In genomic region chr1:20058531-20058930, GRCh38 we compare ENCODE assay signal across 8 cellular contexts. TPM values are rescaled to one million over a fixed set of nuclear protein-coding genes. Genes with fewer than 3 reads are reported as not detected.
DNase-seq lines count a peak whose midpoint lies in the region; ATAC-seq and TF ChIP-seq lines count a peak whose summit lies in the region.

No MANE protein-coding gene starts in this region.

- peak; percentile 97 for ATAC-seq in natural killer cell treated with Interleukin-12 subunit alpha and Interleukin-12 subunit beta and Interleukin-15 and Interleukin-18, amount 100 ng/mL, for 72 hours
- no peak for ATAC-seq in GM18505 (IDR thresholded peaks at IDR 0.05; ENCODE audit: unreplicated experiment)

- H3K27me3 ChIP-seq in BJ (ENCODE audit: control insufficient read depth, insufficient read depth, low read length): peaks cover 2% of the 10 kb centered on the region; the same call in 1 of the 2 replicates

- H3K27me3 Mint-ChIP-seq in natural killer cell treated with Interleukin-12 subunit alpha and Interleukin-12 subunit beta and Interleukin-15 and Interleukin-18, amount 100 ng/mL, for 72 hours: peaks cover 7 to 9% of the 10 kb centered on the region in 2 donors

- in situ Hi-C loops in astrocyte of the cerebellum (cut with HindIII; ENCODE audit: low sequenced_read_pairs) (no loop called here), GM13976 (cut with MboI; ENCODE audit: low sequenced_read_pairs, unreplicated experiment) (no loop called here)

- POLR2A ChIA-PET in BJ (lab: Charles Lee): no interaction called here

- TF ChIP-seq CTCF in BJ (IDR thresholded peaks at IDR 0.05; ENCODE audit: insufficient read depth, low read depth, low read length) (no peak), astrocyte of the cerebellum (IDR thresholded peaks at IDR 0.05; ENCODE audit: low read depth, low read length, missing control alignments) (no peak), GM13976 (IDR thresholded peaks at IDR 0.05; ENCODE audit: borderline replicate concordance, control extremely low read depth, extremely low read depth, insufficient read depth, missing control alignments) (no peak)

- peaks cover 30 to 40% of the 10 kb centered on the region in 2 donors for H3K4me1 Mint-ChIP-seq in natural killer cell treated with Interleukin-12 subunit alpha and Interleukin-12 subunit beta and Interleukin-15 and Interleukin-18, amount 100 ng/mL, for 72 hours (ENCODE audit: low read depth in 2 of 2)

- no peak for TF ChIP-seq POLR2A in GM18505 (IDR thresholded peaks at IDR 0.05; ENCODE audit: borderline replicate concordance, extremely low read depth, insufficient read depth, insufficient read length)

- H3K4me3 ChIP-seq in BJ (ENCODE audit: low read depth, low read length): no peak overlapping the region
- no peak overlapping the region for H3K4me3 ChIP-seq in astrocyte of the cerebellum (ENCODE audit: low read depth, low read length)

- H3K36me3 ChIP-seq in BJ (ENCODE audit: control insufficient read depth, insufficient read depth, low read length): no peaks in the 10 kb centered on the region

- no peaks in the 10 kb centered on the region for H3K36me3 Mint-ChIP-seq in natural killer cell treated with Interleukin-12 subunit alpha and Interleukin-12 subunit beta and Interleukin-15 and Interleukin-18, amount 100 ng/mL, for 72 hours

- H3K9me3 Mint-ChIP-seq in natural killer cell treated with Interleukin-12 subunit alpha and Interleukin-12 subunit beta and Interleukin-15 and Interleukin-18, amount 100 ng/mL, for 72 hours: no peaks in the 10 kb centered on the region

- H3K4me3 Mint-ChIP-seq in natural killer cell treated with Interleukin-12 subunit alpha and Interleukin-12 subunit beta and Interleukin-15 and Interleukin-18, amount 100 ng/mL, for 72 hours: peak overlapping the region; percentile 54

- CTCF ChIA-PET in BJ (lab: Yijun Ruan, JAX): interaction anchor here (0.9 to 1.8 kb wide), 2 partner anchors 84 to 93 kb away, joined by 3 to 8 read pairs; no protein-coding TSS in a partner anchor

- peak; percentile 54 for DNase-seq in BJ (ENCODE audit: low read depth)
- DNase-seq in NOMO-1 treated with DMSO at 0.1 percent for 48 hours (lab: John Stamatoyannopoulos, UW; ENCODE audit: unreplicated experiment): peak; percentile 91
- DNase-seq in astrocyte of the cerebellum (ENCODE audit: low read depth): peak; percentile 8
- DNase-seq in natural killer cell treated with Interleukin-12 subunit alpha and Interleukin-12 subunit beta and Interleukin-15 and Interleukin-18, amount 100 ng/mL, for 72 hours (ENCODE audit: low spot score): peak; percentile 79
- DNase-seq in NCI-H526 treated with DMSO at 0.1 percent for 48 hours (lab: John Stamatoyannopoulos, UW): no peak
- DNase-seq in GM13976 (ENCODE audit: low spot score): no peak
- no peak for DNase-seq in KG1 (lab: John Stamatoyannopoulos, UW)

- H3K27ac Mint-ChIP-seq in natural killer cell treated with Interleukin-12 subunit alpha and Interleukin-12 subunit beta and Interleukin-15 and Interleukin-18, amount 100 ng/mL, for 72 hours: peak overlapping the region in 1 of 2 donors; percentile 24

RNA-seq across cellular contexts. Expression of gene PLA2G5, which starts 11.5 kb away (rescaled TPM):
- polyA plus RNA-seq in BJ (2011; rRNA removed): not detected in 2 replicates
- polyA minus RNA-seq in BJ (2011; rRNA and poly(A)+ RNA removed): not detected in 2 replicates
- not detected for total RNA-seq in natural killer cell treated with Interleukin-12 subunit alpha and Interleukin-12 subunit beta and Interleukin-15 and Interleukin-18, amount 100 ng/mL, for 72 hours

Comparison
In these comparisons a context has a peak if more than half of its experiments do, and no peak if none do; other contexts are left out.
1. DNase-seq: peak in BJ (single experiment), NOMO-1 treated with DMSO at 0.1 percent for 48 hours (single experiment), astrocyte of the cerebellum (single experiment) and natural killer cell treated with Interleukin-12 subunit alpha and Interleukin-12 subunit beta and Interleukin-15 and Interleukin-18, amount 100 ng/mL, for 72 hours (single experiment); none in NCI-H526 treated with DMSO at 0.1 percent for 48 hours (single experiment), GM13976 (single experiment) and KG1 (single experiment).